In the genomic region with DNA sequence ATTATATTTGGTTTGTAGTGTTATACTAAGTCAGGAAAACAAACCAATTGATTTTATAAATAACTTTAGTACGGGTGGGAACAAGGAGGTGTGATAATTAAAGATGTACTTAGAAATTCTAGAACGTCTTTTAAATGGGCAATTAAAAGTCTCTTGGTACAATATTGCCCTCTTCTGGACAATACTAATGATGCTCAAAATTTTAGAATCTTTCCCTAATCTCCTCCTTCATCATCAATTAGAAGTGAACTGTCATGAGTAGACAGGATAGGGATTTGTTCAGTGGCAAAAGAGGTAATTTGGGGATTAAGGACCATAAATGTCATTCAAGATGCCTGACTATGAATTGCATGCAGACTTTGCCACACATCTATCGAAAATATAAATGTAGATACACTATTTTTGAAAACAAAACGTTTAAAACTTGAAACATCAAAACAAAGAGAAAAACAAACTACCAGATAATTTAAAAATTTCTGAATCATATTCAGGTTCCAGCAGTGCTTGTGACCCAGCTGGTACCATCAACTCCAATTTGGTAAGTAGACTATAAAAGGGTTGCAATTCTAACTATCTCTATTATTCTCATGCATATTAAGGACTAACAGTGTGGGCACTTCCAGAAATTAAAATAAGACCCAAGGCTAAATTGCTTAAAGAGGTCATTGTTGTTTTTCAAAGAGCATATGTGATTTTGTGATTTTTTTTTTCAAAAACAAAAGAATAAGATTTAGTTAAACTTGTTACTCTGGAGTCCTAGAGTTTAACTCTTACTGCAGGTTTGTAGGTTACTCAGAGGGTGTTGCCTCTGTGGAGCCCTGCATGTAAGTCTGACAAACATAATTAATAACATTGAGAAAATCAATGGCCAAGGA, we compare ENCODE assay signal across 8 cellular contexts.
DNase-seq lines count a peak whose midpoint lies in the region; ATAC-seq and TF ChIP-seq lines count a peak whose summit lies in the region.

No MANE protein-coding gene starts in this region.

- H3K9me1 ChIP-seq in IMR-90 (ENCODE audit: insufficient read depth, low read length) = no peaks in the 10 kb centered on the region

- POLR2A ChIA-PET in CD4-positive, alpha-beta memory T cell (lab: Charles Lee; ENCODE audit: partially characterized antibody) = interaction anchor here (1.6 kb wide), 1 partner anchor 16 kb away, joined by 3 read pairs; no protein-coding TSS in a partner anchor
- POLR2A ChIA-PET in IMR-90 (lab: Charles Lee; ENCODE audit: unreplicated experiment) = interaction anchor here (0.6 kb wide), 1 partner anchor 343 kb away, joined by 4 read pairs; no protein-coding TSS in a partner anchor

- no peaks in the 10 kb centered on the region for H3K27me3 Mint-ChIP-seq in CD4-positive, alpha-beta memory T cell

- in situ Hi-C loops in IMR-90 (cut with MboI; ENCODE audit: low sequenced_read_pairs) = loop anchor here (5.0 kb wide), 1 partner anchor 191 kb away; no protein-coding TSS in a partner anchor

- dilution Hi-C loops in IMR-90 (cut with HindIII; ENCODE audit: low sequenced_read_pairs, unreplicated experiment) = no loop called here

- H2BK15ac ChIP-seq in IMR-90 (ENCODE audit: low read depth, low read length) = no peak overlapping the region

- no peak overlapping the region for H3K4ac ChIP-seq in IMR-90 (ENCODE audit: low read depth, low read length)

- H3K27me3 ChIP-seq in CD4-positive, alpha-beta memory T cell (ENCODE audit: insufficient read depth, low read length) = no peaks in the 10 kb centered on the region
- H3K27me3 ChIP-seq in IMR-90 (ENCODE audit: control insufficient read depth, insufficient read depth, low read length) (peaks cover 30% of the 10 kb centered on the region), stomach (no peaks in the 10 kb centered on the region)

- no peaks in the 10 kb centered on the region for H3K9me3 ChIP-seq in CD4-positive, alpha-beta memory T cell (ENCODE audit: control insufficient read depth in 1 of 2, low read length in 2 of 2)
- no peaks in the 10 kb centered on the region for H3K9me3 ChIP-seq in IMR-90 (ENCODE audit: control insufficient read depth, insufficient read depth, low read length)
- no peaks in the 10 kb centered on the region for H3K9me3 ChIP-seq in stomach

- H3K9ac ChIP-seq in IMR-90 (ENCODE audit: low read depth, low read length) = no peak overlapping the region

- H3K4me1 ChIP-seq in CD4-positive, alpha-beta memory T cell (ENCODE audit: insufficient read depth, low read length) = peaks cover 13% of the 10 kb centered on the region
- H3K4me1 ChIP-seq in IMR-90 (ENCODE audit: control insufficient read depth, insufficient read depth, low read length) (no peaks in the 10 kb centered on the region), stomach (no peaks in the 10 kb centered on the region)

- H3K18ac ChIP-seq in IMR-90 (ENCODE audit: low read depth, low read length) = no peak overlapping the region

- TF ChIP-seq RAD21 in IMR-90 (IDR thresholded peaks at IDR 0.05; ENCODE audit: low read length) = peak; percentile 67

- peak; percentile 61; the same call in 1 of the 2 replicates for ATAC-seq in IMR-90 (ENCODE audit: low read depth)
- ATAC-seq in HG02981 (IDR thresholded peaks at IDR 0.05; ENCODE audit: unreplicated experiment) = no peak
- no peak for ATAC-seq in HG03571 (IDR thresholded peaks at IDR 0.05; ENCODE audit: unreplicated experiment)
- ATAC-seq in HG03175 (IDR thresholded peaks at IDR 0.05; ENCODE audit: unreplicated experiment) = no peak

- no peak overlapping the region for H3K27ac Mint-ChIP-seq in CD4-positive, alpha-beta memory T cell

- H2AK5ac ChIP-seq in IMR-90 (ENCODE audit: low read depth, low read length) = no peak overlapping the region

- CTCF ChIA-PET in CD4-positive, alpha-beta memory T cell (lab: Charles Lee; ENCODE audit: partially characterized antibody) = interaction anchor here (1.0 to 4.2 kb wide), 14 partner anchors 12 to 314 kb away, joined by 3 to 35 read pairs (median 5); no protein-coding TSS in a partner anchor
- CTCF ChIA-PET in IMR-90 (lab: Yijun Ruan, JAX) = interaction anchor here (1.0 to 1.3 kb wide), 3 partner anchors 17 to 191 kb away, joined by 3 to 5 read pairs (median 4); no protein-coding TSS in a partner anchor

- H4K8ac ChIP-seq in IMR-90 (ENCODE audit: low read depth in 2 of 2, low read length in 2 of 2) = no peak overlapping the region

- BruUV-seq in IMR-90 (replicated peaks; lab: Mats Ljungman, UMichigan) = no TSS peak

- no peak overlapping the region for H3K27ac ChIP-seq in CD4-positive, alpha-beta memory T cell (ENCODE audit: low read depth, low read length)
- H3K27ac ChIP-seq in IMR-90 (ENCODE audit: insufficient read depth, low read length) (no peak overlapping the region), stomach (no peak overlapping the region)

- H3K4me1 Mint-ChIP-seq in CD4-positive, alpha-beta memory T cell = peaks cover 2 to 16% (median 12%) of the 10 kb centered on the region in 4 donors

- intact Hi-C loops in CD4-positive, alpha-beta memory T cell (cut with micrococcal nuclease) = loop anchor here (1.0 to 5.0 kb wide), 7 partner anchors 49 to 681 kb away; no protein-coding TSS in a partner anchor
- intact Hi-C loops in IMR-90 (cut with micrococcal nuclease) = loop anchor here (1.0 to 5.0 kb wide), 5 partner anchors 110 to 304 kb away; no protein-coding TSS in a partner anchor
- intact Hi-C loops in stomach (cut with DNase I; ENCODE audit: low total_unique reads) = loop anchor here (5.0 kb wide), 1 partner anchor 191 kb away; no protein-coding TSS in a partner anchor

- peak in 4 of 5 donors; percentile 28 to 39 (median 32) for DNase-seq in CD4-positive, alpha-beta memory T cell
- DNase-seq in IMR-90 = peak; percentile 19
- peak; percentile 15 for DNase-seq in RPMI8226
- DNase-seq in fibroblast of villous mesenchyme (ENCODE audit: low read depth) = peak; percentile 48
- DNase-seq in stomach = no peak

- H3K79me1 ChIP-seq in IMR-90 (ENCODE audit: low read depth in 1 of 2, low read length in 2 of 2) = no peaks in the 10 kb centered on the region

- no peaks in the 10 kb centered on the region for H3K36me3 ChIP-seq in CD4-positive, alpha-beta memory T cell (ENCODE audit: insufficient read depth, low read length)
- H3K36me3 ChIP-seq in IMR-90 (ENCODE audit: control insufficient read depth, insufficient read depth, low read length) = no peaks in the 10 kb centered on the region
- H3K36me3 ChIP-seq in stomach = peaks cover 0 to 9% (median 7%) of the 10 kb centered on the region in 4 donors

- no peak overlapping the region for H2AFZ ChIP-seq in IMR-90 (replicated peaks; ENCODE audit: low read length, poor library complexity)

- no peak overlapping the region for H4K91ac ChIP-seq in IMR-90 (ENCODE audit: insufficient read depth, low read depth, low read length)

- no peak overlapping the region for H3K14ac ChIP-seq in IMR-90 (replicated peaks; ENCODE audit: low read depth, low read length)

- no CpG with 5 or more reads among the region's 4 CpGs for WGBS in IMR-90 (ENCODE audit: extremely low coverage in 2 of 2, insufficient read length in 1 of 2), 2 experiments
- WGBS in stomach, 5 donors = 34 to 44% (median 41%) methylated on average over 4 of the region's 4 CpGs

- no peaks in the 10 kb centered on the region for H4K20me1 ChIP-seq in IMR-90 (ENCODE audit: insufficient read depth, low read length)

- H2BK120ac ChIP-seq in IMR-90 (ENCODE audit: low read depth, low read length) = no peak overlapping the region

- no peak overlapping the region for H3K23ac ChIP-seq in IMR-90 (ENCODE audit: low read depth, low read length)

- no peak overlapping the region for H2AK9ac ChIP-seq in IMR-90 (replicated peaks; ENCODE audit: low read depth, low read length, poor library complexity)

- no peak overlapping the region for H3K4me3 Mint-ChIP-seq in CD4-positive, alpha-beta memory T cell

- H3K4me3 ChIP-seq in CD4-positive, alpha-beta memory T cell (ENCODE audit: low read length in 2 of 2) = no peak overlapping the region
- H3K4me3 ChIP-seq in IMR-90 (ENCODE audit: insufficient read depth, low read depth, low read length) = no peak overlapping the region
- H3K4me3 ChIP-seq in fibroblast of villous mesenchyme (ENCODE audit: low read depth, low read length) = no peak overlapping the region
- H3K4me3 ChIP-seq in stomach = no peak overlapping the region

- no peak overlapping the region for H3K4me2 ChIP-seq in IMR-90 (ENCODE audit: low read depth, low read length)

- H4K5ac ChIP-seq in IMR-90 (ENCODE audit: low read depth, low read length) = no peak overlapping the region

- no peaks in the 10 kb centered on the region for H3K9me3 Mint-ChIP-seq in CD4-positive, alpha-beta memory T cell

- no peaks in the 10 kb centered on the region for H3K36me3 Mint-ChIP-seq in CD4-positive, alpha-beta memory T cell

- peak; percentile 66 for TF ChIP-seq CTCF in IMR-90 (conservative IDR thresholded peaks at IDR 0.05; ENCODE audit: low read depth, low read length)
- peak; percentile 55 for TF ChIP-seq CTCF in fibroblast of villous mesenchyme (IDR thresholded peaks at IDR 0.05; ENCODE audit: insufficient read depth, low read depth, low read length)
- TF ChIP-seq CTCF in stomach (IDR thresholded peaks at IDR 0.05) = peak in 5 of 7 experiments; percentile 34 to 52 (median 36)

- no peak overlapping the region for H3K56ac ChIP-seq in IMR-90 (ENCODE audit: extremely low read depth, insufficient read depth, low read length)

- no peak overlapping the region for H2BK5ac ChIP-seq in IMR-90 (ENCODE audit: low read depth, low read length, poor library complexity, severe bottlenecking)

- TF ChIP-seq POLR2A in IMR-90 (IDR thresholded peaks at IDR 0.05; ENCODE audit: low read depth, low read length) (no peak), stomach (IDR thresholded peaks at IDR 0.05) (no peak)

- H2BK20ac ChIP-seq in IMR-90 (ENCODE audit: low read depth, low read length) = no peak overlapping the region

- TF ChIP-seq EP300 in stomach (IDR thresholded peaks at IDR 0.05) = no peak

TF ChIP-seq in IMR-90, 13 proteins besides CTCF, POLR2A, EP300 and RAD21:
- TF ChIP-seq SMC3 (IDR thresholded peaks at IDR 0.05; ENCODE audit: low read depth, low read length) (peak; percentile 66), MAFK (IDR thresholded peaks at IDR 0.05; ENCODE audit: low read depth, low read length) (no peak)
